8 cellular contexts compared by ENCODE assay signal in genomic region chr6:166343157-166343502, GRCh38. TPM values are rescaled to one million over a fixed set of nuclear protein-coding genes. Genes with fewer than 3 reads are reported as not detected.
DNase-seq lines count a peak whose midpoint lies in the region; ATAC-seq and TF ChIP-seq lines count a peak whose summit lies in the region.

No MANE protein-coding gene starts in this region.

- H3K36me3 Mint-ChIP-seq in activated CD4-positive, alpha-beta memory T cell treated with anti-CD3 and anti-CD28 coated beads for 36 hours = peaks cover 2% of the 10 kb centered on the region

- no peak for TF ChIP-seq POLR2A in suprapubic skin (IDR thresholded peaks at IDR 0.05)

- H3K9ac ChIP-seq in iPS-20b (ENCODE audit: low read depth, low read length) = peak overlapping the region; percentile 95; the same call in 1 of the 2 replicates

- H3K9me3 ChIP-seq in iPS-20b (ENCODE audit: insufficient read depth, low read depth, low read length) (no peaks in the 10 kb centered on the region), suprapubic skin (no peaks in the 10 kb centered on the region)

- H3K36me3 ChIP-seq in iPS-20b (ENCODE audit: insufficient read depth, low read depth, low read length) (peaks cover 9% of the 10 kb centered on the region), suprapubic skin (no peaks in the 10 kb centered on the region)

- H3K27ac Mint-ChIP-seq in activated CD4-positive, alpha-beta memory T cell treated with anti-CD3 and anti-CD28 coated beads for 36 hours = peak overlapping the region; percentile 35

- H3K4me1 ChIP-seq in iPS-20b (ENCODE audit: insufficient read depth, low read length) (peaks cover 10% of the 10 kb centered on the region; the same call in 1 of the 2 replicates), suprapubic skin (peaks cover 37% of the 10 kb centered on the region)

- 15% methylated on average over 3 of the region's 3 CpGs for WGBS in suprapubic skin

- H3K27me3 Mint-ChIP-seq in activated CD4-positive, alpha-beta memory T cell treated with anti-CD3 and anti-CD28 coated beads for 36 hours = no peaks in the 10 kb centered on the region

- H3K27me3 ChIP-seq in iPS-20b (ENCODE audit: insufficient read depth, low read length) (no peaks in the 10 kb centered on the region), suprapubic skin (no peaks in the 10 kb centered on the region)

- H3K27ac ChIP-seq in iPS-20b (ENCODE audit: low read length) (peak overlapping the region; percentile 59), suprapubic skin (peak overlapping the region; percentile 93)

- POLR2A ChIA-PET in AG04449 (lab: Yijun Ruan, JAX) = no interaction called here
- POLR2A ChIA-PET in activated CD4-positive, alpha-beta memory T cell treated with anti-CD3 and anti-CD28 coated beads for 36 hours (lab: Charles Lee) = interaction anchor here (0.9 to 2.2 kb wide), 2 partner anchors 9 to 38 kb away, joined by 4 to 6 read pairs; no protein-coding TSS in a partner anchor

- peak; percentile 7 for ATAC-seq in GM19025 (IDR thresholded peaks at IDR 0.05; ENCODE audit: low read depth, unreplicated experiment)
- ATAC-seq in HG03354 (IDR thresholded peaks at IDR 0.05; ENCODE audit: poor library complexity, severe bottlenecking, unreplicated experiment) = peak; percentile 39

- TF ChIP-seq EP300 in suprapubic skin (IDR thresholded peaks at IDR 0.05) = no peak

- DNase-seq in AG04449 (ENCODE audit: low read depth, low spot score) (no peak), suprapubic skin (ENCODE audit: low spot score in 2 of 2) (no peak), nucleus accumbens (lab: John Stamatoyannopoulos, UW) (no peak)
- DNase-seq in activated CD4-positive, alpha-beta memory T cell treated with anti-CD3 and anti-CD28 coated beads for 36 hours = no peak
- no peak for DNase-seq in activated CD4-positive, alpha-beta T cell treated with anti-CD3 and anti-CD28 coated beads, Interleukin-2, amount 50 U/mL, for 4 hours

- TF ChIP-seq CTCF in AG04449 (IDR thresholded peaks at IDR 0.05; ENCODE audit: insufficient read depth, low read length, missing control alignments) = no peak
- TF ChIP-seq CTCF in suprapubic skin (IDR thresholded peaks at IDR 0.05) = no peak

- H3K9me3 Mint-ChIP-seq in activated CD4-positive, alpha-beta memory T cell treated with anti-CD3 and anti-CD28 coated beads for 36 hours = no peaks in the 10 kb centered on the region

- H3K4me3 Mint-ChIP-seq in activated CD4-positive, alpha-beta memory T cell treated with anti-CD3 and anti-CD28 coated beads for 36 hours = peak overlapping the region; percentile 83

- CTCF ChIA-PET in AG04449 (lab: Yijun Ruan, JAX) = interaction anchor here (2.9 kb wide), 1 partner anchor 29 kb away, joined by 11 read pairs; no protein-coding TSS in a partner anchor
- CTCF ChIA-PET in activated CD4-positive, alpha-beta memory T cell treated with anti-CD3 and anti-CD28 coated beads for 36 hours (lab: Charles Lee) = interaction anchor here (1.3 to 1.8 kb wide), 2 partner anchors 30 to 38 kb away, joined by 3 to 9 read pairs; no protein-coding TSS in a partner anchor

- peaks cover 16% of the 10 kb centered on the region for H3K4me1 Mint-ChIP-seq in activated CD4-positive, alpha-beta memory T cell treated with anti-CD3 and anti-CD28 coated beads for 36 hours (ENCODE audit: low read depth)

- intact Hi-C loops in activated CD4-positive, alpha-beta memory T cell treated with anti-CD3 and anti-CD28 coated beads for 36 hours (cut with micrococcal nuclease) = loop anchor here (1.0 to 5.0 kb wide), 4 partner anchors 38 to 144 kb away; no protein-coding TSS in a partner anchor

- H3K4me3 ChIP-seq in AG04449 (ENCODE audit: low read depth, low read length) = peak overlapping the region; percentile 100
- H3K4me3 ChIP-seq in iPS-20b (ENCODE audit: low read length) = peak overlapping the region; percentile 98
- peak overlapping the region; percentile 87 for H3K4me3 ChIP-seq in suprapubic skin

RNA-seq across cellular contexts. Expression of gene SFT2D1, which starts 0.8 kb away (rescaled TPM):
- 10 to 100 TPM; 57.2 to 59.5 TPM for total RNA-seq in activated CD4-positive, alpha-beta memory T cell treated with anti-CD3 and anti-CD28 coated beads for 36 hours
- total RNA-seq in suprapubic skin = 10 to 100 TPM; 26.0 to 55.0 (median 33.2) TPM

RNA-seq across cellular contexts. Expression of gene PRR18, which starts 34.9 kb away (rescaled TPM):
- total RNA-seq in activated CD4-positive, alpha-beta memory T cell treated with anti-CD3 and anti-CD28 coated beads for 36 hours = under 1 TPM in 1 of 2 experiments, not detected in 1; 0.17 TPM
- not detected for total RNA-seq in suprapubic skin

RNA-seq across cellular contexts. Expression of gene MPC1, which starts 39.6 kb away (rescaled TPM):
- total RNA-seq in activated CD4-positive, alpha-beta memory T cell treated with anti-CD3 and anti-CD28 coated beads for 36 hours = 10 to 100 TPM; 22.5 to 22.9 TPM
- total RNA-seq in suprapubic skin = 10 to 100 TPM; 31.9 to 54.0 (median 42.5) TPM
